Comparison of ENCODE assay signal across 16 cellular contexts in the genomic region with DNA sequence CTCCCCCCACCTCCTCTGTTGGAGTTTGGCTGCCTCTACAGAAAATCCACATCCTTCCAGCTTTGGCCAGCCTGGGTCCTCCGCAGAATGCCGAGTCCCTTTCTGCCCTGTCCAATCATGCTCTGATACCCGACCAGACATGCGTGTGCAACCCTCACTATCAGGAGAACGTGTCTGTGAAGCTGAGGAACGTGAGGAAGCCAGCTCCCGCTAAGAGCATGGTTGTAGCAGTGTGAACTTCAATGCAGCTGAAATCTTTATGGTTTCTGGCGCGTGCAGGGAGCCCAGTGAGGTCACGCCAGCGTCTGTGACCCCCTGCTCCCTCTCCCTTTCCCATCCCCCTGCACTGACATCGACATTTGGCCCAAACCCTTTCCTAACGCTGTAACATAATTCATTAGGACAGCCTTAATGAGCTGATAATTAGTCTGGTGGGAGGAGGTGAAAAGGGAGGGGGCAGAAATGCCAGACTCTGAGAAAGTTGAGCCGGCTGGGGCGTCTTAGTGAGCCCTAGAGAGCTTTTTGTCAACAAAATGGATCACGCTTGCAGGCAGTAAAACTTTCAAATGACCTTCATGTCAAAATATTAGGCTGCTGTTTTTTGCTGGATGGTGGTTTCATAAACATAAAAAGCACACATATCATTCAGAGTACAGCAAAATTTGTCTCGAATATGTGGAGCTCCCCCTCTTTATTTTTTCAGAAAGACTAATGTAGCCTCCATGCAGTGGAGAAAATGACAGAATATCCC.
A peak's percentile ranks its signal among the peaks of the same experiment; 100 is the strongest.
DNase-seq lines count a peak whose midpoint lies in the region; TF ChIP-seq lines count a peak whose summit lies in the region.
"Had no signal": no experiment of that assay in that cellular context is flagged by ENCODE, and none has a peak within 500 bp of the region (broad histone marks: within the 10 kb centered on the region; RNA-seq: fewer than 3 reads in every experiment).

No MANE protein-coding gene starts in this region.

- peak overlapping the region; percentile 48; the same call in 1 of the 2 replicates for H3K4me3 Mint-ChIP-seq in HFFc6
- peak overlapping the region; percentile 42 for H3K4me3 Mint-ChIP-seq in mesothelial cell of epicardium
- H3K4me3 Mint-ChIP-seq in immature natural killer cell, result no peak overlapping the region
- H3K4me3 Mint-ChIP-seq in activated CD4-positive, alpha-beta T cell treated with anti-CD3 and anti-CD28 coated beads, Interleukin-2, amount 10 ng/mL, durations not matched to agents 7 days and 5 days, result no peak overlapping the region
- H3K4me3 Mint-ChIP-seq: activated CD4-positive, alpha-beta memory T cell treated with anti-CD3 and anti-CD28 coated beads, Interleukin-2, amount 10 ng/mL, durations not matched to agents 7 days and 5 days; memory B cell had no signal

- peak overlapping the region; percentile 63 for H3K27ac ChIP-seq in substantia nigra (ENCODE audit: low read depth, low read length, poor library complexity, severe bottlenecking)

- H3K36me3 Mint-ChIP-seq in HFFc6 (ENCODE audit: low read depth), result peaks cover 11% of the 10 kb centered on the region; the same call in 1 of the 2 replicates
- no peaks in the 10 kb centered on the region for H3K36me3 Mint-ChIP-seq in mesothelial cell of epicardium
- peaks cover 0 to 9% (median 3%) of the 10 kb centered on the region in 3 donors for H3K36me3 Mint-ChIP-seq in immature natural killer cell
- H3K36me3 Mint-ChIP-seq in activated CD4-positive, alpha-beta T cell treated with anti-CD3 and anti-CD28 coated beads, Interleukin-2, amount 10 ng/mL, durations not matched to agents 7 days and 5 days (ENCODE audit: low read depth), result no peaks in the 10 kb centered on the region
- H3K36me3 Mint-ChIP-seq: memory B cell had no signal

- POLR2A ChIA-PET in activated CD4-positive, alpha-beta T cell treated with anti-CD3 and anti-CD28 coated beads, Interleukin-2, amount 10 ng/mL, durations not matched to agents 7 days and 5 days (lab: Charles Lee), result no interaction called here

- TF ChIP-seq CTCF in HFFc6 (IDR thresholded peaks at IDR 0.05) (no peak), epithelial cell of proximal tubule (conservative IDR thresholded peaks at IDR 0.05; ENCODE audit: low read depth, low read length) (no peak), mesothelial cell of epicardium (IDR thresholded peaks at IDR 0.05; ENCODE audit: unreplicated experiment) (no peak)

- peaks cover 21% of the 10 kb centered on the region for H3K9me3 Mint-ChIP-seq in HFFc6
- peaks cover 17% of the 10 kb centered on the region for H3K9me3 Mint-ChIP-seq in mesothelial cell of epicardium
- H3K9me3 Mint-ChIP-seq in immature natural killer cell, result peaks cover 0 to 9% (median 4%) of the 10 kb centered on the region in 6 donors
- peaks cover 7% of the 10 kb centered on the region for H3K9me3 Mint-ChIP-seq in activated CD4-positive, alpha-beta T cell treated with anti-CD3 and anti-CD28 coated beads, Interleukin-2, amount 10 ng/mL, durations not matched to agents 7 days and 5 days

- no peak for DNase-seq in HFFc6
- DNase-seq in epithelial cell of proximal tubule (ENCODE audit: low read depth), result no peak
- DNase-seq in mesothelial cell of epicardium (ENCODE audit: low spot score in 2 of 2, unreplicated experiment in 2 of 2), result no peak
- peak in 7 of 49 donors; percentile 14 to 36 (median 20) for DNase-seq in substantia nigra (lab: John Stamatoyannopoulos, UW)
- no peak for DNase-seq in immature natural killer cell
- no peak for DNase-seq in activated CD4-positive, alpha-beta T cell treated with anti-CD3 and anti-CD28 coated beads, Interleukin-2, amount 10 ng/mL, durations not matched to agents 7 days and 5 days
- DNase-seq in Kasumi-1 (lab: John Stamatoyannopoulos, UW), result no peak
- no peak for DNase-seq in NCI-H2081 treated with DMSO at 0.1 percent for 48 hours (lab: John Stamatoyannopoulos, UW)
- DNase-seq: activated CD4-positive, alpha-beta memory T cell treated with anti-CD3 and anti-CD28 coated beads, Interleukin-2, amount 10 ng/mL, durations not matched to agents 7 days and 5 days; activated naive CD4-positive, alpha-beta T cell; dermis blood vessel endothelial cell; H7; KG1; NCI-H2107; small intestine had no signal

- H3K4me3 ChIP-seq in epithelial cell of proximal tubule (ENCODE audit: low read depth, low read length), result peak overlapping the region; percentile 24

- H3K27ac Mint-ChIP-seq in HFFc6 (no peak overlapping the region), mesothelial cell of epicardium (no peak overlapping the region), immature natural killer cell (no peak overlapping the region)
- H3K27ac Mint-ChIP-seq in activated CD4-positive, alpha-beta T cell treated with anti-CD3 and anti-CD28 coated beads, Interleukin-2, amount 10 ng/mL, durations not matched to agents 7 days and 5 days, result no peak overlapping the region
- H3K27ac Mint-ChIP-seq: activated CD4-positive, alpha-beta memory T cell treated with anti-CD3 and anti-CD28 coated beads, Interleukin-2, amount 10 ng/mL, durations not matched to agents 7 days and 5 days; memory B cell had no signal

- H3K27me3 Mint-ChIP-seq in HFFc6 (ENCODE audit: insufficient read depth) (peaks cover 8% of the 10 kb centered on the region), mesothelial cell of epicardium (ENCODE audit: low read depth) (no peaks in the 10 kb centered on the region), immature natural killer cell (ENCODE audit: low read depth in 3 of 3) (peaks cover 3 to 12% (median 4%) of the 10 kb centered on the region in 3 donors)
- H3K27me3 Mint-ChIP-seq in activated CD4-positive, alpha-beta T cell treated with anti-CD3 and anti-CD28 coated beads, Interleukin-2, amount 10 ng/mL, durations not matched to agents 7 days and 5 days, result peaks cover 2% of the 10 kb centered on the region
- H3K27me3 Mint-ChIP-seq: activated CD4-positive, alpha-beta memory T cell treated with anti-CD3 and anti-CD28 coated beads, Interleukin-2, amount 10 ng/mL, durations not matched to agents 7 days and 5 days had no signal

- CTCF ChIA-PET in activated CD4-positive, alpha-beta T cell treated with anti-CD3 and anti-CD28 coated beads, Interleukin-2, amount 10 ng/mL, durations not matched to agents 7 days and 5 days (lab: Charles Lee), result no interaction called here

- H3K4me1 Mint-ChIP-seq in HFFc6 (ENCODE audit: low read depth) (peaks cover 7% of the 10 kb centered on the region; the same call in 1 of the 2 replicates), mesothelial cell of epicardium (peaks cover 22% of the 10 kb centered on the region), immature natural killer cell (no peaks in the 10 kb centered on the region)
- no peaks in the 10 kb centered on the region for H3K4me1 Mint-ChIP-seq in activated CD4-positive, alpha-beta T cell treated with anti-CD3 and anti-CD28 coated beads, Interleukin-2, amount 10 ng/mL, durations not matched to agents 7 days and 5 days
- H3K4me1 Mint-ChIP-seq: activated CD4-positive, alpha-beta memory T cell treated with anti-CD3 and anti-CD28 coated beads, Interleukin-2, amount 10 ng/mL, durations not matched to agents 7 days and 5 days; memory B cell had no signal

Comparison
In these comparisons a context has a peak if more than half of its experiments do, and no peak if none do; other contexts are left out.
1. H3K4me3 Mint-ChIP-seq: peak in HFFc6 (single experiment) and mesothelial cell of epicardium (single experiment); none in immature natural killer cell (0 of 5) and activated CD4-positive, alpha-beta T cell treated with anti-CD3 and anti-CD28 coated beads, Interleukin-2, amount 10 ng/mL, durations not matched to agents 7 days and 5 days (single experiment).